ENCODE assay signal across 18 cellular contexts in the genomic region with DNA sequence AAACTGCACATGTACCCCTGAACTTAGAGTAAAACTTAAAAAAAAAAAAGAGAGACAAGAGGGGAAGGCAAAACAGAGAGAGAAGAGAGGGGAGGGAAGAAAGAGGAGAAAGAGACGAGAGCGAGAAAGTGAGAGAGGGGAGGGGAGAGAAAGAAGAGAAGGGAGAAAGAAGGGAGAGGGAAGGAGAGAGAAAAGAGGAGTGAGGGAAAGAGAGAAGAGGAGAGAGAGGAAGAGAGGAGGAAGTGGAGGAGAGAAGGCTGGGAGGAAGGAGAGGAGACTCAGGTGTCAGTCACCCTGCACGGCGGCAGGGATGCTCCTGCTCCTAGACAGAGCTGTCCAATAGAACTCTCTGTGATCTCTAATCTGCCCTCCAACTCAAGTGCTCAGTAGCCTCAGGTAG.
"Had no signal": no experiment of that assay in that cellular context is flagged by ENCODE, and none has a peak within 500 bp of the region (broad histone marks: within the 10 kb centered on the region; RNA-seq: fewer than 3 reads in every experiment).

No MANE protein-coding gene starts in this region.

- H3K36me3 ChIP-seq: MG63, SJSA1 had no signal

- H3K9me3 ChIP-seq: MG63, SJSA1 had no signal

- H3K27ac ChIP-seq: SJSA1 had no signal

- DNase-seq: IMR-90, Karpas-422, KG1, MG63, NCI-H1092, NCI-H1694, NCI-H187 treated with DMSO at 0.1 percent for 48 hours, NCI-H2029 treated with DMSO at 0.1 percent for 48 hours, NCI-H226, NCI-H446, NCI-H510A, NCI-H524 treated with DMSO at 0.1 percent for 48 hours, NCI-H774, Right ventricle myocardium superior, RPMI8226, SIG-M5 had no signal

- H3K4me3 ChIP-seq: MG63, SJSA1, SK-N-MC had no signal
